18 cellular contexts compared by ENCODE assay signal in genomic region chr2:53500181-53500580, GRCh38.
"Had no signal": no experiment of that assay in that cellular context is flagged by ENCODE, and none has a peak within 500 bp of the region (broad histone marks: within the 10 kb centered on the region; RNA-seq: fewer than 3 reads in every experiment).

No MANE protein-coding gene starts in this region.

- H3K9me3 ChIP-seq: breast epithelium, esophagus muscularis mucosa, right atrium auricular region, transverse colon, vagina had no signal

- H3K27ac ChIP-seq: breast epithelium, right atrium auricular region, transverse colon, vagina had no signal

- H3K4me3 ChIP-seq: breast epithelium, esophagus muscularis mucosa, right atrium auricular region, transverse colon, vagina had no signal

- DNase-seq: activated CD4-positive, alpha-beta T cell treated with anti-CD3 and anti-CD28 coated beads, Interleukin-2, amount 10 ng/mL, durations not matched to agents 24 days and 14 days; activated CD8-positive, alpha-beta memory T cell treated with anti-CD3 and anti-CD28 coated beads, Interleukin-2, amount 50 U/mL, for 4 hours; activated effector memory CD4-positive, alpha-beta T cell treated with Interleukin-2 at 50 U/mL for 16 hours; activated naive CD4-positive, alpha-beta T cell treated with anti-CD3 and anti-CD28 coated beads, Interleukin-2, amount 10 ng/mL, durations not matched to agents 7 days and 5 days; activated naive CD8-positive, alpha-beta T cell treated with anti-CD3 and anti-CD28 coated beads, Interleukin-2, amount 50 U/mL, for 24 hours; activated T-cell treated with anti-CD3 and anti-CD28 coated beads, Interleukin-2, amount 50 U/mL, for 4 hours; anterior cingulate cortex; cerebellar nuclear complex; effector CD8-positive, alpha-beta T cell; mammary epithelial cell; naive B cell; stimulated activated CD4-positive, alpha-beta T cell treated with anti-CD3 and anti-CD28 coated beads, Interleukin-2, amount 100 ng/mL, for 24 hours; stimulated activated naive CD4-positive, alpha-beta T cell treated with Interleukin-2 at 50 U/mL for 16 hours; transverse colon had no signal

- H3K4me1 ChIP-seq: breast epithelium, vagina had no signal

- ATAC-seq: activated naive CD8-positive, alpha-beta T cell treated with anti-CD3 and anti-CD28 coated beads, Interleukin-2, amount 50 U/mL, for 24 hours; activated T-cell treated with anti-CD3 and anti-CD28 coated beads, Interleukin-2, amount 50 U/mL, for 4 hours had no signal

- H3K27me3 ChIP-seq: breast epithelium, esophagus muscularis mucosa, right atrium auricular region, transverse colon, vagina had no signal

- H3K36me3 ChIP-seq: breast epithelium, esophagus muscularis mucosa, right atrium auricular region, transverse colon, vagina had no signal
